ENCODE assay signal across 9 cellular contexts in the genomic region with DNA sequence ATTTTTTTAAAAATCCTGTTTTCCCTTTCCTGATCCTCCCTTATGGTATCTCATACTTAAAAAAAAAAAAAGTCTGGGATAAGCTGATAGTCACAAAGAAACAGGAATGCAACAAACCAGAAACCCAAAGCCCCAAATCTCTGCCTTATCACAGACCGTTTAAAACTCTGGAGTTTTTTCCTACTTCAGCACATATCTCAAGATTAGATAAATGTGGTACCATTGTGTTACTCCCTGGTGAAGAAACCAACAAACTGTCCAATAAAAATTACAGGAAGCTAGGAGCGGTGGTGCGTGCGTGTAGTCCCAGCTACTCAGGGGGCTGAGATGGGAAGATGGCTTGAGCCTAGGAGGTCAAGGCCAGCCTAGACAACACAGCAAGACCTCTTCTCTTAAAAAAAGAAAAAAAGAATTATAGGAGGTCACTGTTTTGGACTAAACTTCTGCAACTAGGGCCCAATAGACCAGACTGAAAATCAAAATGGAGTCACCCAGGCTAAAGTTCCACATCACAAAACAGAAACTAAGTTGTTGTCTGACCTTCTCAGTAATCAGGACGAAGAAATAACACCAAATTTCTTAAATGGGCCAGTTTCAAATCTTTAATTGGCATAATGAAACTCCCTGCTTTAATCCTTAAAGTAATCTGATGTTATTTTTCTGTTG. TPM values are rescaled to one million over a fixed set of nuclear protein-coding genes. Genes with fewer than 3 reads are reported as not detected.
DNase-seq lines count a peak whose midpoint lies in the region; ATAC-seq, FAIRE-seq and TF ChIP-seq lines count a peak whose summit lies in the region.
"Had no signal": no experiment of that assay in that cellular context is flagged by ENCODE, and none has a peak within 500 bp of the region (broad histone marks: within the 10 kb centered on the region; RNA-seq: fewer than 3 reads in every experiment).

No MANE protein-coding gene starts in this region.

- peak overlapping the region; percentile 63 for H2BK5ac ChIP-seq in trophoblast cell (ENCODE audit: low read depth, low read length, poor library complexity)

- intact Hi-C loops in Calu3 (cut with micrococcal nuclease; ENCODE audit: unreplicated experiment) = loop anchor here (2.0 kb wide), 1 partner anchor 45 kb away; no protein-coding TSS in a partner anchor
- intact Hi-C loops in esophagus muscularis mucosa (cut with DNase I) = no loop called here

- TSS peak; percentile 90 for BruUV-seq in Calu3 (replicated peaks; lab: Mats Ljungman, UMichigan)

- TF ChIP-seq EP300 in esophagus muscularis mucosa (IDR thresholded peaks at IDR 0.05) = no peak

- H3K4me3 ChIP-seq in esophagus muscularis mucosa = no peak overlapping the region
- no peak overlapping the region for H3K4me3 ChIP-seq in trophoblast cell (ENCODE audit: low read depth, low read length)

- no peak for ATAC-seq in HG02840 (IDR thresholded peaks at IDR 0.05; ENCODE audit: low FRiP score, unreplicated experiment)
- ATAC-seq in HG02678 (IDR thresholded peaks at IDR 0.05; ENCODE audit: unreplicated experiment) = no peak

- H2BK12ac ChIP-seq in trophoblast cell (ENCODE audit: low read length) = no peak overlapping the region

- no peak overlapping the region for H3K4me2 ChIP-seq in trophoblast cell (ENCODE audit: low read length)

- no peak overlapping the region for H4K12ac ChIP-seq in trophoblast cell (ENCODE audit: low read depth, low read length)

- no peak for TF ChIP-seq POLR2A in esophagus muscularis mucosa (IDR thresholded peaks at IDR 0.05; ENCODE audit: low read depth)

- H3K4me1 ChIP-seq in esophagus muscularis mucosa (peaks cover 7 to 18% (median 17%) of the 10 kb centered on the region in 4 donors), trophoblast cell (ENCODE audit: control insufficient read depth in 1 of 2, insufficient read depth in 2 of 2, low read length in 2 of 2) (peaks cover 12 to 28% of the 10 kb centered on the region in 2 experiments)

- H3K36me3 Mint-ChIP-seq in Calu3 (ENCODE audit: insufficient read depth, unreplicated experiment) = peaks cover 32% of the 10 kb centered on the region

- H3K79me1 ChIP-seq in trophoblast cell (ENCODE audit: low read length) = peaks cover 25% of the 10 kb centered on the region

- no peak overlapping the region for H3K23ac ChIP-seq in trophoblast cell (ENCODE audit: low read length)

- TF ChIP-seq CTCF in Calu3 (IDR thresholded peaks at IDR 0.05; ENCODE audit: unreplicated experiment) (no peak), esophagus muscularis mucosa (IDR thresholded peaks at IDR 0.05) (no peak)

- H3K36me3 ChIP-seq in esophagus muscularis mucosa (no peaks in the 10 kb centered on the region), trophoblast cell (ENCODE audit: control insufficient read depth in 1 of 2, insufficient read depth in 2 of 2, low read length in 2 of 2) (no peaks in the 10 kb centered on the region)

- peak overlapping the region; percentile 38 for H2BK120ac ChIP-seq in trophoblast cell (ENCODE audit: insufficient read depth, low read length, poor library complexity)

- no peak overlapping the region for H3K18ac ChIP-seq in trophoblast cell (ENCODE audit: low read length)

- CTCF ChIA-PET in Calu3 (lab: Charles Lee) = interaction anchor here (0.8 to 1.9 kb wide), 5 partner anchors 11 to 141 kb away, joined by 3 to 6 read pairs (median 3); no protein-coding TSS in a partner anchor

- no peak overlapping the region for H3K14ac ChIP-seq in trophoblast cell (ENCODE audit: low read length)

- peak overlapping the region; percentile 58 for H3K4me3 Mint-ChIP-seq in Calu3 (ENCODE audit: low read depth, unreplicated experiment)

- 79% methylated on average over 5 of the region's 5 CpGs for WGBS in esophagus muscularis mucosa
- no CpG with 5 or more reads among the region's 5 CpGs for WGBS in trophoblast cell (ENCODE audit: extremely low coverage, insufficient coverage, insufficient read length)

- FAIRE-seq in RCC 7860 (lab: Jason Lieb, UNC) = no peak

- H3K4ac ChIP-seq in trophoblast cell (ENCODE audit: low read depth, low read length) = peak overlapping the region; percentile 17

- H3K27ac Mint-ChIP-seq in Calu3 (ENCODE audit: unreplicated experiment) = peak overlapping the region; percentile 92

- H3K9me3 ChIP-seq in esophagus muscularis mucosa (no peaks in the 10 kb centered on the region), trophoblast cell (ENCODE audit: insufficient read depth, low read depth, low read length) (peaks cover 2% of the 10 kb centered on the region)

- H3K27ac ChIP-seq in esophagus muscularis mucosa (replicated peaks in 1 of 4) (peak overlapping the region; percentile 23 to 52 (median 44)), trophoblast cell (ENCODE audit: low read depth, low read length) (peak overlapping the region; percentile 60)

- H4K8ac ChIP-seq in trophoblast cell (ENCODE audit: low read depth, low read length) = no peak overlapping the region

- peaks cover 55% of the 10 kb centered on the region for H3K4me1 Mint-ChIP-seq in Calu3 (ENCODE audit: low read depth, unreplicated experiment)

- H3K9me3 Mint-ChIP-seq in Calu3 (ENCODE audit: low read depth, unreplicated experiment) = no peaks in the 10 kb centered on the region

- no peak overlapping the region for H2AK5ac ChIP-seq in trophoblast cell (ENCODE audit: low read length)

- no peak overlapping the region for H3K9ac ChIP-seq in trophoblast cell (ENCODE audit: low read length)

- peak overlapping the region; percentile 41 for H4K91ac ChIP-seq in trophoblast cell (ENCODE audit: low read depth, low read length)

- H2AFZ ChIP-seq in trophoblast cell (ENCODE audit: insufficient read depth, low read length, poor library complexity) = no peak overlapping the region

- no peaks in the 10 kb centered on the region for H3K27me3 Mint-ChIP-seq in Calu3 (ENCODE audit: unreplicated experiment)

- no peak for DNase-seq in Calu3
- peak; percentile 7 for DNase-seq in RCC 7860 (ENCODE audit: low spot score)
- no peak for DNase-seq in esophagus muscularis mucosa (ENCODE audit: extremely low spot score)
- no peak for DNase-seq in trophoblast cell
- DNase-seq in activated effector memory CD4-positive, alpha-beta T cell treated with anti-CD3 and anti-CD28 coated beads, Interleukin-2, amount 50 U/mL, for 16 hours = no peak
- DNase-seq in HCEC 1CT = no peak
- DNase-seq: activated CD8-positive, alpha-beta memory T cell treated with anti-CD3 and anti-CD28 coated beads for 24 hours had no signal

- no peaks in the 10 kb centered on the region for H3K27me3 ChIP-seq in esophagus muscularis mucosa
- no peaks in the 10 kb centered on the region for H3K27me3 ChIP-seq in trophoblast cell (ENCODE audit: insufficient read depth, low read length)

- H3K79me2 ChIP-seq in trophoblast cell (ENCODE audit: control insufficient read depth, insufficient read depth, low read length, poor library complexity) = no peaks in the 10 kb centered on the region

RNA-seq across cellular contexts. Expression of gene RBM47, which starts 51.9 kb away (rescaled TPM):
- total RNA-seq in Calu3 (2022) = 86.6 and 106 TPM in 2 replicates
- total RNA-seq in esophagus muscularis mucosa = 10 to 100 TPM; 13.3 to 38.3 (median 21.8) TPM
- polyA plus RNA-seq in trophoblast cell (2013) = 45.7 and 49.2 TPM in 2 replicates
